Comparison of ENCODE assay signal across 17 cellular contexts in the genomic region with DNA sequence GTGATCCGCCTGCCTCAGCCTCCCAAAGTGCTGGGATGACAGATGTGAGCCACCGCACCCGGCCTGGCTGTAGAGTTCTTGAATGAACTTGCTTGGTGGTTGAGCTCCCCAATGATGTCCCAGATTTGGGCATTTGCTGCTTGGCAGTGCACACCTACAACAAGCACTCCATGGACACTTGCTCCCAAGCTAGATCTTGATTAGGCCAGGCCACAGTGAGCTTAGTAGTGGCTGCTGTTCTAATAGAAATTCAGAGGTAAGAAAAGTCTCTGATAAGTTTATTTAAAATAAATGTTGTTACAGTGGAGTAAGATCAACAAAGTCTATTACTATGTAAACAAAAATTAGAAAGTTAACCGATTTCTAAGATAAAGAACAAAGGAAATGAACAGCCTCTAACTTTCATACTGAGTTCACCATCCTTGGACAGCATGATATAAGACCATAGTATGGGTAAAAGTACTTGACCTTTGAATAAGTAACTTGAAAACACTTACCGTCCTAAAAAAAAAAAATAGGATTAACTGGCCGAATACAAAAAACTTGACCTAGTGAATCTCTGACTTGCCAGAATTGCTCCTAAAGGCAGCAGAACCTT. TPM values are rescaled to one million over a fixed set of nuclear protein-coding genes. Genes with fewer than 3 reads are reported as not detected.
DNase-seq lines count a peak whose midpoint lies in the region; ATAC-seq and TF ChIP-seq lines count a peak whose summit lies in the region.
"Had no signal": no experiment of that assay in that cellular context is flagged by ENCODE, and none has a peak within 500 bp of the region (broad histone marks: within the 10 kb centered on the region; RNA-seq: fewer than 3 reads in every experiment).

No MANE protein-coding gene starts in this region.

- peak overlapping the region in 1 of 2 donors; percentile 58 for H3K9ac ChIP-seq in duodenal mucosa (ENCODE audit: low read depth in 1 of 2, low read length in 2 of 2)

- H3K27me3 ChIP-seq in duodenal mucosa (ENCODE audit: control insufficient read depth in 1 of 2, insufficient read depth in 2 of 2, low read length in 2 of 2) = no peaks in the 10 kb centered on the region
- H3K27me3 ChIP-seq in lung (ENCODE audit: control insufficient read depth, insufficient read depth) = no peaks in the 10 kb centered on the region
- no peaks in the 10 kb centered on the region for H3K27me3 ChIP-seq in thyroid gland
- H3K27me3 ChIP-seq in left ventricle myocardium inferior (ENCODE audit: low read depth) = no peaks in the 10 kb centered on the region

- POLR2A ChIA-PET in HEK293 (lab: Yijun Ruan, JAX) = interaction anchor here (0.7 to 1.9 kb wide), 2 partner anchors 10 to 252 kb away, joined by 3 to 4 read pairs; no protein-coding TSS in a partner anchor

- peak; percentile 66 for ATAC-seq in lung (ENCODE audit: insufficient read depth, low FRiP score)
- ATAC-seq: HCT116 had no signal

- in situ Hi-C loops in GM13977 (cut with MboI; ENCODE audit: low pct_unique_long_range_greater_than_20kb, low sequenced_read_pairs, unreplicated experiment) = no loop called here

- CTCF ChIA-PET in HEK293 (lab: Yijun Ruan, JAX) = interaction anchor here (0.9 kb wide), 1 partner anchor 10 kb away, joined by 4 read pairs; no protein-coding TSS in a partner anchor

- H3K36me3 ChIP-seq in HEK293 (ENCODE audit: control insufficient read depth in 2 of 2, insufficient read depth in 1 of 2, low read length in 2 of 2) = peaks cover 11 to 27% of the 10 kb centered on the region in 2 experiments
- H3K36me3 ChIP-seq in duodenal mucosa (ENCODE audit: control insufficient read depth in 1 of 2, insufficient read depth in 2 of 2, low read length in 2 of 2) = peaks cover 0 to 24% of the 10 kb centered on the region in 2 donors
- H3K36me3 ChIP-seq in lung (ENCODE audit: control insufficient read depth in 2 of 2, insufficient read depth in 2 of 2, low read length in 2 of 2) = peaks cover 4 to 10% of the 10 kb centered on the region in 2 donors
- H3K36me3 ChIP-seq in thyroid gland = peaks cover 0 to 4% of the 10 kb centered on the region in 2 donors
- peaks cover 27% of the 10 kb centered on the region for H3K36me3 ChIP-seq in left ventricle myocardium inferior

- H3K4me1 ChIP-seq in HEK293 (ENCODE audit: control insufficient read depth, insufficient read depth, low read length) (peaks cover 5% of the 10 kb centered on the region; the same call in 1 of the 2 replicates), duodenal mucosa (ENCODE audit: control insufficient read depth in 1 of 2, insufficient read depth in 2 of 2, low read length in 2 of 2) (peaks cover 4% of the 10 kb centered on the region in 2 donors), lung (ENCODE audit: control insufficient read depth in 2 of 2, insufficient read depth in 2 of 2, low read length in 2 of 2) (peaks cover 0 to 2% of the 10 kb centered on the region in 2 donors), thyroid gland (peaks cover 8 to 13% of the 10 kb centered on the region in 2 donors), left ventricle myocardium inferior (no peaks in the 10 kb centered on the region)

- intact Hi-C loops in thyroid gland (cut with DNase I) = no loop called here
- intact Hi-C loops in left ventricle myocardium inferior (cut with micrococcal nuclease) = no loop called here
- intact Hi-C loops in lower leg skin (cut with DNase I; ENCODE audit: low total_unique reads) = no loop called here

- TF ChIP-seq CTCF in HEK293 (tag by site-specific recombination; IDR thresholded peaks at IDR 0.05) (no peak), lung (IDR thresholded peaks at IDR 0.05; ENCODE audit: control extremely low read depth, extremely low read depth) (no peak), thyroid gland (IDR thresholded peaks at IDR 0.05) (no peak), GM13977 (IDR thresholded peaks at IDR 0.05; ENCODE audit: extremely low read depth, insufficient read depth, missing control alignments) (no peak), left ventricle myocardium inferior (IDR thresholded peaks at IDR 0.05; ENCODE audit: borderline replicate concordance) (no peak), lower leg skin (IDR thresholded peaks at IDR 0.05) (no peak)

- H3K9me3 ChIP-seq in HEK293 (ENCODE audit: control insufficient read depth, insufficient read depth, low read depth, low read length) (no peaks in the 10 kb centered on the region), duodenal mucosa (ENCODE audit: control insufficient read depth in 1 of 2, low read length in 2 of 2) (no peaks in the 10 kb centered on the region), lung (ENCODE audit: control insufficient read depth in 2 of 2, insufficient read depth in 1 of 2, low read length in 1 of 2) (no peaks in the 10 kb centered on the region), thyroid gland (no peaks in the 10 kb centered on the region), left ventricle myocardium inferior (replicated peaks) (no peaks in the 10 kb centered on the region)

- H3K27ac ChIP-seq in HEK293 (ENCODE audit: extremely low read depth, low read depth, low read length) (0 out of 2 replicates have a peak overlapping the region, but pooled peaks have one; percentile 31), duodenal mucosa (ENCODE audit: low read depth, low read length) (no peak overlapping the region), lung (ENCODE audit: low read depth in 1 of 2, low read length in 1 of 2) (no peak overlapping the region), thyroid gland (peak overlapping the region in 1 of 3 donors; percentile 13), left ventricle myocardium inferior (replicated peaks) (no peak overlapping the region)

- H3K4me3 ChIP-seq in HEK293 (ENCODE audit: low read depth, low read length) = no peak overlapping the region
- H3K4me3 ChIP-seq in duodenal mucosa (ENCODE audit: low read depth in 1 of 2, low read length in 2 of 2) = peak overlapping the region; percentile 53 to 58
- no peak overlapping the region for H3K4me3 ChIP-seq in lung
- H3K4me3 ChIP-seq in thyroid gland (replicated peaks in 1 of 3) = no peak overlapping the region
- H3K4me3 ChIP-seq in left ventricle myocardium inferior = no peak overlapping the region
- H3K4me3 ChIP-seq in lower leg skin (ENCODE audit: low read depth, poor library complexity, severe bottlenecking) = no peak overlapping the region

- TF ChIP-seq POLR2A in thyroid gland (IDR thresholded peaks at IDR 0.05) = no peak
- TF ChIP-seq POLR2A in lower leg skin (IDR thresholded peaks at IDR 0.05) = no peak

- WGBS in lung, 2 donors = 63 to 84% methylated on average over 6 of the region's 6 CpGs
- WGBS in thyroid gland, 2 donors = 49 to 51% methylated on average over 6 of the region's 6 CpGs
- WGBS in lower leg skin, 2 donors = 86 to 93% methylated on average over 6 of the region's 6 CpGs

- no peak for DNase-seq in lung (ENCODE audit: low spot score)
- peak; percentile 30 for DNase-seq in thyroid gland
- no peak for DNase-seq in GM13977 (ENCODE audit: low spot score)
- no peak for DNase-seq in pons (ENCODE audit: low spot score)
- no peak for DNase-seq in left ventricle myocardium inferior
- no peak for DNase-seq in lower leg skin (ENCODE audit: low spot score in 2 of 2)
- DNase-seq: ACHN, AML-193, COR-L47, KBM-7, NCI-H1417 treated with DMSO at 0.1 percent for 48 hours, NCI-H1930, NCI-H446, SIG-M5 had no signal

TF ChIP-seq in HEK293, 187 proteins besides CTCF, POLR2A, EP300 and RAD21:
- no peak for TF ChIP-seq ZFP3 (tag by site-specific recombination; IDR thresholded peaks at IDR 0.05; ENCODE audit: low read depth)

RNA-seq across cellular contexts. Expression of a gene that starts 1.0 kb away (rescaled TPM):
- total RNA-seq in lung (under 1 TPM; 0.65 to 0.95 TPM), thyroid gland (1 to 10 TPM in 1 of 4 donors, not detected in 3; 4.1 TPM), left ventricle myocardium inferior (not detected), lower leg skin (not detected)
- under 1 TPM; 0.24 to 0.32 TPM for polyA plus RNA-seq in lung

RNA-seq across cellular contexts. Expression of a gene that starts 11.1 kb away (rescaled TPM):
- total RNA-seq in lung (10 to 100 TPM; 16.4 to 23.2 TPM), thyroid gland (10 to 100 TPM in 3 of 4 donors, 1 to 10 TPM in 1; 9.8 to 17.5 (median 14.7) TPM), left ventricle myocardium inferior (8.2 TPM), lower leg skin (10 to 100 TPM; 11.0 to 13.8 (median 12.7) TPM)
- 10 to 100 TPM; 14.5 to 17.7 TPM for polyA plus RNA-seq in lung

RNA-seq across cellular contexts. Expression of a gene that starts 11.3 kb away (rescaled TPM):
- 10 to 100 TPM; 33.7 to 36.3 TPM for total RNA-seq in lung
- polyA plus RNA-seq in lung = 10 to 100 TPM; 18.3 to 18.9 TPM
- total RNA-seq in thyroid gland = 10 to 100 TPM; 63.3 to 84.2 (median 74.7) TPM
- 24.1 TPM for total RNA-seq in left ventricle myocardium inferior
- 10 to 100 TPM; 40.8 to 57.8 (median 47.6) TPM for total RNA-seq in lower leg skin

RNA-seq across cellular contexts. Expression of a gene that starts 20.2 kb away (rescaled TPM):
- total RNA-seq in lung (10 to 100 TPM in 1 of 2 donors, 1 to 10 TPM in 1; 6.4 to 16.6 TPM), thyroid gland (10 to 100 TPM; 35.2 to 57.0 (median 51.0) TPM), left ventricle myocardium inferior (6.0 TPM), lower leg skin (10 to 100 TPM; 17.7 to 20.1 (median 18.1) TPM)
- 10 to 100 TPM in 1 of 2 donors, 1 to 10 TPM in 1; 6.0 to 11.8 TPM for polyA plus RNA-seq in lung

RNA-seq across cellular contexts. Expression of a gene that starts 35.2 kb away (rescaled TPM):
- total RNA-seq in lung = 10 to 100 TPM; 24.6 to 26.6 TPM
- polyA plus RNA-seq in lung = 10 to 100 TPM in 1 of 2 donors, 1 to 10 TPM in 1; 8.2 to 11.7 TPM
- total RNA-seq in thyroid gland = 100 to 1,000 TPM in 1 of 4 donors, 10 to 100 TPM in 3; 19.8 to 110 (median 26.6) TPM
- total RNA-seq in left ventricle myocardium inferior = 25.0 TPM
- total RNA-seq in lower leg skin = 10 to 100 TPM; 12.4 to 24.2 (median 19.0) TPM

Comparison
In these comparisons a context has a peak if more than half of its experiments do, and no peak if none do; other contexts are left out.
1. H3K4me3 ChIP-seq: peak in duodenal mucosa (2 of 2); none in HEK293 (single experiment), lung (single experiment), thyroid gland (0 of 3), left ventricle myocardium inferior (single experiment) and lower leg skin (single experiment).
2. DNase-seq: peak in thyroid gland (2 of 2); none in lung (single experiment), GM13977 (single experiment), pons (single experiment), left ventricle myocardium inferior (single experiment) and lower leg skin (0 of 2).